8 cellular contexts compared by ENCODE assay signal in the genomic region with DNA sequence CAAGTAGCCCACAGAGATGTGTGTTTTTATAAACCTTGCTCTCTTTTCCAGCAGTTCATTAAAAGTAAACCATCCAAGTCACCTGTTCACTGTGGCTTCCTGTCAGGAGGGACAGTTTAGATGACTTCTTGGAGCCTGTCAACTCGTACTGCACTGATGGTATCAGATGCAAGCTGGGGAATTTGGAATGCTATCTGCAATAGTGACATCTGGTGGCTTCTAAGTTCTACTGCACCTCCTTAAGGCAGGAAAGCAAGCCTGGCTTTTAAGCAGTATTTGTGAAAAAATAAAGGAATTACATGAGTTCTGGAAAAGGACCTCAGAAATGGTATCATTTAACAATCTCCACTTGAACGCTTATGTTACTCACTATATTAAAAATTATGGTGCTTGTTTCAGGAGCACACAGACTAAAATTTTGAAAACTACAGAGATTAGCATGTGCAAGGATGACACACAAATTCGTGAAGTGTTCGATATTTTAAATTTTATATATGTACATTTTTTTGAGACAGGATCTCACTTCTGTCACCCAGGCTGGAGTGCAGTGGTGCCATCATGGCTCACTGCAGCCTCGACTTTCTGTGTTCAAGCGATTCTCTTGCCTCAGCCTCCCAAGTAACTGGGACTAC.
DNase-seq lines count a peak whose midpoint lies in the region; ATAC-seq, FAIRE-seq and TF ChIP-seq lines count a peak whose summit lies in the region.

No MANE protein-coding gene starts in this region.

- TF ChIP-seq POLR2A in A549 (IDR thresholded peaks at IDR 0.05; ENCODE audit: low read length), result no peak
- no peak for TF ChIP-seq POLR2A in erythroblast (IDR thresholded peaks at IDR 0.05; ENCODE audit: low read length)

- no peaks in the 10 kb centered on the region; a peak in 1 of 5 replicates for H3K9me3 Mint-ChIP-seq in H9
- no peaks in the 10 kb centered on the region for H3K9me3 Mint-ChIP-seq in naive thymus-derived CD8-positive, alpha-beta T cell

- peak; percentile 67 for FAIRE-seq in A549 (lab: Jason Lieb, UNC)

- no peak overlapping the region for H4K8ac ChIP-seq in H9 (replicated peaks; ENCODE audit: insufficient read length, low read depth, low read length)

- H3K4me1 Mint-ChIP-seq in H9, result peaks cover 27 to 30% of the 10 kb centered on the region in 2 experiments
- peaks cover 0 to 4% (median 0%) of the 10 kb centered on the region in 4 donors for H3K4me1 Mint-ChIP-seq in naive thymus-derived CD8-positive, alpha-beta T cell

- no peaks in the 10 kb centered on the region for H3K79me1 ChIP-seq in H9 (ENCODE audit: insufficient read depth, low read depth, low read length, poor library complexity, severe bottlenecking)

- H3K4me2 ChIP-seq in A549, result no peak overlapping the region
- H3K4me2 ChIP-seq in H9 (ENCODE audit: insufficient read depth, insufficient read length, low read length), result no peak overlapping the region

- no peak for TF ChIP-seq EP300 in A549 (IDR thresholded peaks at IDR 0.05)

- H2BK12ac ChIP-seq in H9 (ENCODE audit: insufficient read length, low read depth, low read length), result no peak overlapping the region

- no peak overlapping the region for H2AK5ac ChIP-seq in H9 (ENCODE audit: insufficient read length, low read length)

- H3K4me1 ChIP-seq in A549 (no peaks in the 10 kb centered on the region), H9 (ENCODE audit: insufficient read depth, low read length) (peaks cover 3% of the 10 kb centered on the region; the same call in 1 of the 2 replicates)

- peak; percentile 62 to 66 for DNase-seq in A549 (ENCODE audit: low read depth in 1 of 2, low spot score in 1 of 2)
- peak; percentile 49 for DNase-seq in GM10266 (ENCODE audit: extremely low spot score)
- peak; percentile 43 for DNase-seq in H9
- peak; percentile 54 for DNase-seq in LHCN-M2 (ENCODE audit: low read depth)
- DNase-seq in SK-N-MC (ENCODE audit: low read depth, low spot score), result peak; percentile 79
- peak; percentile 64 to 65 for DNase-seq in erythroblast (lab: John Stamatoyannopoulos, UW)
- peak in 4 of 10 donors; percentile 2 to 35 (median 20) for DNase-seq in naive thymus-derived CD8-positive, alpha-beta T cell
- DNase-seq in NCI-H2029 treated with DMSO at 0.1 percent for 48 hours (lab: John Stamatoyannopoulos, UW), result no peak

- no peak overlapping the region for H4K5ac ChIP-seq in H9 (ENCODE audit: insufficient read length, low read depth, low read length)

- no peak overlapping the region for H3K9ac ChIP-seq in H9 (ENCODE audit: extremely low read depth, insufficient read length, low read length)
- no peak overlapping the region for H3K9ac ChIP-seq in SK-N-MC (ENCODE audit: insufficient read length)

- H3K4ac ChIP-seq in H9 (ENCODE audit: low read depth, low read length), result no peak overlapping the region

- no peaks in the 10 kb centered on the region; a peak in 1 of 7 replicates for H3K36me3 Mint-ChIP-seq in H9 (ENCODE audit: insufficient read depth in 1 of 3, low read depth in 3 of 3)
- H3K36me3 Mint-ChIP-seq in naive thymus-derived CD8-positive, alpha-beta T cell, result no peaks in the 10 kb centered on the region

- POLR2A ChIA-PET in A549 (lab: Yijun Ruan, JAX), result no interaction called here
- POLR2A ChIA-PET in naive thymus-derived CD8-positive, alpha-beta T cell (lab: Charles Lee), result no interaction called here

- H2BK120ac ChIP-seq in H9 (ENCODE audit: low read depth, low read length, poor library complexity, severe bottlenecking), result no peak overlapping the region

- TF ChIP-seq RAD21 in A549 (conservative IDR thresholded peaks at IDR 0.05 in 1 of 2, IDR thresholded peaks at IDR 0.05 in 1 of 2), result peak in 1 of 2 experiments; percentile 51; a peak in 3 of 5 replicates

- H2BK5ac ChIP-seq in H9 (ENCODE audit: insufficient read length, low read length), result no peak overlapping the region

- no peak overlapping the region for H3K56ac ChIP-seq in H9 (ENCODE audit: insufficient read length, low read depth, low read length)

- H3K36me3 ChIP-seq in SK-N-MC (ENCODE audit: insufficient read depth, low read length), result no peaks in the 10 kb centered on the region

- H3K27me3 ChIP-seq in H9 (ENCODE audit: insufficient read depth, low read length), result no peaks in the 10 kb centered on the region

- CTCF ChIA-PET in A549 (lab: Yijun Ruan, JAX), result interaction anchor here (0.5 to 0.8 kb wide), 3 partner anchors 11 to 118 kb away, joined by 3 read pairs; no protein-coding TSS in a partner anchor

- H3K27ac Mint-ChIP-seq in H9, result no peak overlapping the region
- no peak overlapping the region for H3K27ac Mint-ChIP-seq in naive thymus-derived CD8-positive, alpha-beta T cell

- 28% methylated on average over 6 of the region's 6 CpGs for WGBS in A549 (ENCODE audit: missing lambda C conversion rate)
- WGBS in H9 (ENCODE audit: extremely low coverage, insufficient read length, low lambda C conversion rate), result no CpG with 5 or more reads among the region's 6 CpGs

- ATAC-seq in A549, result peak; percentile 88 to 90; a peak in 5 of 6 replicates
- peak; percentile 67 to 74 for ATAC-seq in naive thymus-derived CD8-positive, alpha-beta T cell

- no peaks in the 10 kb centered on the region for H3K79me2 ChIP-seq in H9 (ENCODE audit: insufficient read depth, low read length)

- H4K91ac ChIP-seq in H9 (ENCODE audit: insufficient read length, low read depth, low read length), result no peak overlapping the region

- H3K27me3 Mint-ChIP-seq in H9 (ENCODE audit: low read depth), result no peaks in the 10 kb centered on the region
- H3K27me3 Mint-ChIP-seq in naive thymus-derived CD8-positive, alpha-beta T cell, result peaks cover 0 to 7% (median 0%) of the 10 kb centered on the region in 5 donors

- no peak overlapping the region for H3K4me3 Mint-ChIP-seq in H9
- no peak overlapping the region for H3K4me3 Mint-ChIP-seq in naive thymus-derived CD8-positive, alpha-beta T cell

- H3K23me2 ChIP-seq in H9 (ENCODE audit: insufficient read length, low read depth, low read length, poor library complexity, severe bottlenecking), result no peaks in the 10 kb centered on the region

- no peak overlapping the region for H3K27ac ChIP-seq in A549
- no peak overlapping the region for H3K27ac ChIP-seq in H9 (ENCODE audit: insufficient read length, low read depth, low read length)
- H3K27ac ChIP-seq in SK-N-MC, result no peak overlapping the region

- H3K4me3 ChIP-seq in A549 (no peak overlapping the region), SK-N-MC (no peak overlapping the region)

- no peak overlapping the region for H3K18ac ChIP-seq in H9 (ENCODE audit: insufficient read length, low read depth, low read length)

- no peak overlapping the region for H2BK15ac ChIP-seq in H9 (ENCODE audit: low read depth, low read length)

- no peak overlapping the region for H3T11ph ChIP-seq in H9 (ENCODE audit: low read length)

- no peaks in the 10 kb centered on the region for H4K20me1 ChIP-seq in H9 (ENCODE audit: control insufficient read depth, insufficient read depth, insufficient read length)

- no peaks in the 10 kb centered on the region for H3K9me3 ChIP-seq in A549
- no peaks in the 10 kb centered on the region for H3K9me3 ChIP-seq in H9 (ENCODE audit: control insufficient read depth, low read depth, low read length)
- H3K9me3 ChIP-seq in SK-N-MC (ENCODE audit: low read depth, low read length), result no peaks in the 10 kb centered on the region

- H2AFZ ChIP-seq in H9 (ENCODE audit: low read length), result no peak overlapping the region

- peak; percentile 69 for TF ChIP-seq CTCF in A549 (IDR thresholded peaks at IDR 0.05)
- TF ChIP-seq CTCF in GM10266 (IDR thresholded peaks at IDR 0.05; ENCODE audit: control insufficient read depth, insufficient read depth, low read depth, missing control alignments), result peak; percentile 75
- TF ChIP-seq CTCF in H9 (conservative IDR thresholded peaks at IDR 0.05), result peak; percentile 87

- no peak overlapping the region for H2BK20ac ChIP-seq in H9 (ENCODE audit: low read depth, low read length, poor library complexity, severe bottlenecking)

- no peak overlapping the region for H3K23ac ChIP-seq in H9 (ENCODE audit: insufficient read length, low read depth, low read length)

- H3K14ac ChIP-seq in H9 (ENCODE audit: insufficient read depth, low read length), result no peak overlapping the region

TF ChIP-seq in A549, 52 proteins besides CTCF, POLR2A, EP300 and RAD21:
- TF ChIP-seq HOXA7 (CRISPR knock-in tag; IDR thresholded peaks at IDR 0.05) (no peak), SMC3 (IDR thresholded peaks at IDR 0.05) (0 out of 3 replicates have a peak, but pooled peaks have one; percentile 27)
